15 cellular contexts compared by ENCODE assay signal in genomic region chr21:43034826-43035225, GRCh38. TPM values are rescaled to one million over a fixed set of nuclear protein-coding genes. Genes with fewer than 3 reads are reported as not detected.
DNase-seq lines count a peak whose midpoint lies in the region; ATAC-seq and TF ChIP-seq lines count a peak whose summit lies in the region.
"Had no signal": no experiment of that assay in that cellular context is flagged by ENCODE, and none has a peak within 500 bp of the region (broad histone marks: within the 10 kb centered on the region; RNA-seq: fewer than 3 reads in every experiment).

No MANE protein-coding gene starts in this region.

- H3K4me1 ChIP-seq in RWPE2 (ENCODE audit: insufficient read depth, poor library complexity, severe bottlenecking) (peaks cover 3% of the 10 kb centered on the region), spleen (no peaks in the 10 kb centered on the region)
- H3K4me1 ChIP-seq: Caco-2 had no signal

- H3K27ac Mint-ChIP-seq in activated naive CD4-positive, alpha-beta T cell treated with anti-CD3 and anti-CD28 coated beads, Interleukin-2, amount 10 ng/mL, durations not matched to agents 7 days and 5 days = no peak overlapping the region
- H3K27ac Mint-ChIP-seq: CD4-positive, alpha-beta T cell had no signal

- peak; percentile 70 for ATAC-seq in left ventricle myocardium superior
- no peak for ATAC-seq in Right ventricle myocardium inferior
- no peak for ATAC-seq in RWPE2 (ENCODE audit: low read depth)
- ATAC-seq: HCT116 had no signal

- H3K27ac ChIP-seq in RWPE2 (ENCODE audit: poor library complexity, severe bottlenecking) (peak overlapping the region; percentile 16), spleen (no peak overlapping the region)
- H3K27ac ChIP-seq: C4-2B had no signal

- intact Hi-C loops in left ventricle myocardium superior (cut with micrococcal nuclease) = no loop called here
- intact Hi-C loops in Right ventricle myocardium inferior (cut with DNase I) = no loop called here
- intact Hi-C loops in spleen (cut with DNase I; ENCODE audit: low total_unique reads) = no loop called here

- H3K27me3 Mint-ChIP-seq in activated naive CD4-positive, alpha-beta T cell treated with anti-CD3 and anti-CD28 coated beads, Interleukin-2, amount 10 ng/mL, durations not matched to agents 7 days and 5 days = no peaks in the 10 kb centered on the region
- H3K27me3 Mint-ChIP-seq: CD4-positive, alpha-beta T cell had no signal

- CTCF ChIA-PET in activated naive CD4-positive, alpha-beta T cell treated with anti-CD3 and anti-CD28 coated beads, Interleukin-2, amount 10 ng/mL, durations not matched to agents 7 days and 5 days (lab: Charles Lee) = no interaction called here

- WGBS in spleen, 5 donors = 79 to 97% (median 86%) methylated on average over 5 of the region's 5 CpGs

- TF ChIP-seq CTCF in RWPE2 (IDR thresholded peaks at IDR 0.05; ENCODE audit: poor library complexity, severe bottlenecking) (no peak), spleen (IDR thresholded peaks at IDR 0.05 in 8 of 11, conservative IDR thresholded peaks at IDR 0.05 in 3 of 11) (no peak)

- peaks cover 11% of the 10 kb centered on the region for H3K36me3 Mint-ChIP-seq in activated naive CD4-positive, alpha-beta T cell treated with anti-CD3 and anti-CD28 coated beads, Interleukin-2, amount 10 ng/mL, durations not matched to agents 7 days and 5 days

- no peaks in the 10 kb centered on the region for H3K27me3 ChIP-seq in RWPE2 (ENCODE audit: insufficient read depth, poor library complexity, severe bottlenecking)
- H3K27me3 ChIP-seq in spleen (replicated peaks in 1 of 7) = no peaks in the 10 kb centered on the region

- H3K36me3 ChIP-seq in RWPE2 (ENCODE audit: low read depth) (peaks cover 26% of the 10 kb centered on the region), spleen (peaks cover 0 to 51% (median 30%) of the 10 kb centered on the region in 6 donors)

- H3K9me3 ChIP-seq in RWPE2 (ENCODE audit: severe bottlenecking) (no peaks in the 10 kb centered on the region), spleen (no peaks in the 10 kb centered on the region)
- H3K9me3 ChIP-seq: Caco-2 had no signal

- no peaks in the 10 kb centered on the region for H3K4me1 Mint-ChIP-seq in activated naive CD4-positive, alpha-beta T cell treated with anti-CD3 and anti-CD28 coated beads, Interleukin-2, amount 10 ng/mL, durations not matched to agents 7 days and 5 days

- H3K9me3 Mint-ChIP-seq in activated naive CD4-positive, alpha-beta T cell treated with anti-CD3 and anti-CD28 coated beads, Interleukin-2, amount 10 ng/mL, durations not matched to agents 7 days and 5 days = no peaks in the 10 kb centered on the region
- H3K9me3 Mint-ChIP-seq: CD4-positive, alpha-beta T cell; HFFc6 had no signal

- no peak overlapping the region for H3K4me3 ChIP-seq in RWPE2 (ENCODE audit: severe bottlenecking)
- H3K4me3 ChIP-seq in spleen = no peak overlapping the region

- no peak overlapping the region for H3K4me3 Mint-ChIP-seq in activated naive CD4-positive, alpha-beta T cell treated with anti-CD3 and anti-CD28 coated beads, Interleukin-2, amount 10 ng/mL, durations not matched to agents 7 days and 5 days
- H3K4me3 Mint-ChIP-seq: CD4-positive, alpha-beta T cell; HFFc6 had no signal

- no peak for TF ChIP-seq POLR2A in spleen (IDR thresholded peaks at IDR 0.05)

- peak; percentile 51 for DNase-seq in left ventricle myocardium superior
- no peak for DNase-seq in Right ventricle myocardium inferior (ENCODE audit: missing footprints)
- no peak for DNase-seq in RWPE2 (ENCODE audit: low spot score)
- peak; percentile 29 for DNase-seq in spleen
- no peak for DNase-seq in activated naive CD4-positive, alpha-beta T cell treated with anti-CD3 and anti-CD28 coated beads, Interleukin-2, amount 10 ng/mL, durations not matched to agents 7 days and 5 days
- no peak for DNase-seq in NCI-H187 (lab: John Stamatoyannopoulos, UW)
- DNase-seq: ACHN; Caco-2; CD4-positive, alpha-beta T cell; GDM1; GOT3; H7; HFFc6 had no signal

RNA-seq across cellular contexts. Expression of gene CBS, which starts 40.8 kb away (rescaled TPM):
- total RNA-seq in left ventricle myocardium superior (4.8 TPM), Right ventricle myocardium inferior (5.5 TPM), spleen (10 to 100 TPM in 1 of 7 donors, 1 to 10 TPM in 6; 1.2 to 10.9 (median 4.5) TPM)
- polyA plus RNA-seq in spleen = 1 to 10 TPM in 2 of 3 donors, under 1 TPM in 1; 0.65 to 2.9 (median 1.4) TPM

Comparison
In these comparisons a context has a peak if more than half of its experiments do, and no peak if none do; other contexts are left out.
1. DNase-seq: peak in left ventricle myocardium superior (single experiment) and spleen (single experiment); none in Right ventricle myocardium inferior (single experiment), RWPE2 (single experiment), activated naive CD4-positive, alpha-beta T cell treated with anti-CD3 and anti-CD28 coated beads, Interleukin-2, amount 10 ng/mL, durations not matched to agents 7 days and 5 days (single experiment) and NCI-H187 (0 of 2).